ENCODE assay signal across 8 cellular contexts in genomic region chr4:26583538-26583864, GRCh38. TPM values are rescaled to one million over a fixed set of nuclear protein-coding genes. Genes with fewer than 3 reads are reported as not detected.
DNase-seq lines count a peak whose midpoint lies in the region; ATAC-seq and TF ChIP-seq lines count a peak whose summit lies in the region.

No MANE protein-coding gene starts in this region.

- H3K4me3 ChIP-seq in GM06990 (replicated peaks; ENCODE audit: low read depth, low read length): peak overlapping the region; percentile 75
- peak overlapping the region; percentile 81 for H3K4me3 ChIP-seq in right cardiac atrium (ENCODE audit: low read length)
- peak overlapping the region; percentile 89 to 95 (median 93) for H3K4me3 ChIP-seq in skeletal muscle tissue (ENCODE audit: low read length in 3 of 3)

- WGBS in right cardiac atrium: 2% methylated on average over 11 of the region's 11 CpGs

- intact Hi-C loops in activated CD4-positive, alpha-beta memory T cell treated with anti-CD3 and anti-CD28 coated beads for 36 hours (cut with micrococcal nuclease): loop anchor here (2.0 to 10.0 kb wide), 5 partner anchors 164 to 1259 kb away; partner anchors contain the start of genes RBPJ and SMIM20
- intact Hi-C loops in right cardiac atrium (cut with DNase I): no loop called here

- no peaks in the 10 kb centered on the region for H3K27me3 ChIP-seq in GM06990 (replicated peaks; ENCODE audit: control insufficient read depth, insufficient read depth, low read length)
- H3K27me3 ChIP-seq in right cardiac atrium (ENCODE audit: control insufficient read depth, insufficient read depth): no peaks in the 10 kb centered on the region
- H3K27me3 ChIP-seq in skeletal muscle tissue (ENCODE audit: control insufficient read depth in 3 of 3, insufficient read depth in 3 of 3, low read length in 3 of 3): no peaks in the 10 kb centered on the region

- ATAC-seq in GM21390 (IDR thresholded peaks at IDR 0.05; ENCODE audit: unreplicated experiment): peak; percentile 59
- ATAC-seq in HG03575 (IDR thresholded peaks at IDR 0.05; ENCODE audit: extremely low read depth, insufficient number of reproducible peaks, low FRiP score, unreplicated experiment): peak; percentile 40
- ATAC-seq in right cardiac atrium: peak; percentile 64 to 66

- H3K4me3 Mint-ChIP-seq in activated CD4-positive, alpha-beta memory T cell treated with anti-CD3 and anti-CD28 coated beads for 36 hours: peak overlapping the region; percentile 97

- H3K36me3 ChIP-seq in GM06990 (ENCODE audit: control insufficient read depth, insufficient read depth, low read length) (no peaks in the 10 kb centered on the region), skeletal muscle tissue (ENCODE audit: control insufficient read depth in 3 of 3, insufficient read depth in 3 of 3, low read length in 3 of 3) (no peaks in the 10 kb centered on the region)

- CTCF ChIA-PET in activated CD4-positive, alpha-beta memory T cell treated with anti-CD3 and anti-CD28 coated beads for 36 hours (lab: Charles Lee): interaction anchor here (0.8 to 1.0 kb wide), 2 partner anchors 421 to 465 kb away, joined by 3 read pairs; no protein-coding TSS in a partner anchor

- TF ChIP-seq CTCF in GM06990 (IDR thresholded peaks at IDR 0.05; ENCODE audit: insufficient read depth, low read length, poor library complexity, severe bottlenecking): no peak

- H3K36me3 Mint-ChIP-seq in activated CD4-positive, alpha-beta memory T cell treated with anti-CD3 and anti-CD28 coated beads for 36 hours: no peaks in the 10 kb centered on the region

- no peaks in the 10 kb centered on the region for H3K27me3 Mint-ChIP-seq in activated CD4-positive, alpha-beta memory T cell treated with anti-CD3 and anti-CD28 coated beads for 36 hours

- DNase-seq in GM06990 (ENCODE audit: extremely low read depth, insufficient read length) (no peak), right cardiac atrium (no peak), cerebellar cortex (ENCODE audit: low spot score) (no peak), UCSD-AML1 (lab: John Stamatoyannopoulos, UW; ENCODE audit: unreplicated experiment) (no peak)
- no peak for DNase-seq in activated CD4-positive, alpha-beta memory T cell treated with anti-CD3 and anti-CD28 coated beads for 36 hours

- H3K27ac ChIP-seq in right cardiac atrium (ENCODE audit: low read length) (peak overlapping the region; percentile 57), skeletal muscle tissue (ENCODE audit: low read depth, low read length) (peak overlapping the region; percentile 61)

- peaks cover 20% of the 10 kb centered on the region for H3K4me1 Mint-ChIP-seq in activated CD4-positive, alpha-beta memory T cell treated with anti-CD3 and anti-CD28 coated beads for 36 hours (ENCODE audit: low read depth)

- POLR2A ChIA-PET in activated CD4-positive, alpha-beta memory T cell treated with anti-CD3 and anti-CD28 coated beads for 36 hours (lab: Charles Lee): interaction anchor here (0.6 to 2.3 kb wide), 6 partner anchors 15 to 302 kb away, joined by 3 to 10 read pairs (median 3); partner anchors contain the start of gene RBPJ

- no peaks in the 10 kb centered on the region for H3K9me3 Mint-ChIP-seq in activated CD4-positive, alpha-beta memory T cell treated with anti-CD3 and anti-CD28 coated beads for 36 hours

- H3K9me3 ChIP-seq in right cardiac atrium (ENCODE audit: control insufficient read depth, low read length): no peaks in the 10 kb centered on the region
- H3K9me3 ChIP-seq in skeletal muscle tissue (ENCODE audit: control insufficient read depth in 3 of 3, low read length in 3 of 3): no peaks in the 10 kb centered on the region

- peak overlapping the region; percentile 93 for H3K27ac Mint-ChIP-seq in activated CD4-positive, alpha-beta memory T cell treated with anti-CD3 and anti-CD28 coated beads for 36 hours

- H3K9ac ChIP-seq in skeletal muscle tissue (ENCODE audit: low read depth in 1 of 3, low read length in 3 of 3): peak overlapping the region; percentile 78 to 84 (median 83)

- H3K4me1 ChIP-seq in right cardiac atrium (ENCODE audit: control insufficient read depth, insufficient read depth, low read length) (no peaks in the 10 kb centered on the region), skeletal muscle tissue (ENCODE audit: control insufficient read depth in 3 of 3, insufficient read depth in 3 of 3, low read length in 3 of 3) (peaks cover 0 to 7% (median 4%) of the 10 kb centered on the region in 3 donors)

RNA-seq across cellular contexts. Expression of gene TBC1D19, which starts 0.4 kb away (rescaled TPM):
- 1 to 10 TPM; 4.3 to 5.0 TPM for total RNA-seq in activated CD4-positive, alpha-beta memory T cell treated with anti-CD3 and anti-CD28 coated beads for 36 hours
- 10 to 100 TPM; 11.2 to 13.3 (median 12.8) TPM for total RNA-seq in right cardiac atrium
- polyA plus RNA-seq in right cardiac atrium: 5.5 TPM
- total RNA-seq in skeletal muscle tissue: 41.8 TPM
